Comparison of ENCODE assay signal across 30 cellular contexts in genomic region chr3:149529099-149529498, GRCh38. TPM values are rescaled to one million over a fixed set of nuclear protein-coding genes. Genes with fewer than 3 reads are reported as not detected.
A peak's percentile ranks its signal among the peaks of the same experiment; 100 is the strongest.
DNase-seq lines count a peak whose midpoint lies in the region; ATAC-seq and TF ChIP-seq lines count a peak whose summit lies in the region.
"Had no signal": no experiment of that assay in that cellular context is flagged by ENCODE, and none has a peak within 500 bp of the region (broad histone marks: within the 10 kb centered on the region; RNA-seq: fewer than 3 reads in every experiment).

No MANE protein-coding gene starts in this region.

- H3K4me3 Mint-ChIP-seq in MCF 10A (ENCODE audit: unreplicated experiment): no peak overlapping the region
- H3K4me3 Mint-ChIP-seq: activated naive CD8-positive, alpha-beta T cell treated with anti-CD3 and anti-CD28 coated beads, Interleukin-2, amount 50 U/mL, for 24 hours; activated T-cell treated with anti-CD3 and anti-CD28 coated beads, Interleukin-2, amount 50 U/mL, for 72 hours; CD4-positive, alpha-beta T cell; H9; stimulated activated naive CD8-positive, alpha-beta T cell treated with anti-CD3 and anti-CD28 coated beads, Interleukin-15, amount 100 ng/mL, for 72 hours had no signal

- H3K36me3 ChIP-seq in GM23248 (ENCODE audit: low read depth) (peaks cover 14% of the 10 kb centered on the region), gastroesophageal sphincter (peaks cover 0 to 19% of the 10 kb centered on the region in 2 donors), smooth muscle cell (ENCODE audit: low read depth) (peaks cover 11% of the 10 kb centered on the region)

- no peaks in the 10 kb centered on the region for H3K9me2 ChIP-seq in GM23248 (ENCODE audit: insufficient read depth)

- H3K4me3 ChIP-seq in GM23248 (no peak overlapping the region), gastroesophageal sphincter (no peak overlapping the region), smooth muscle cell (no peak overlapping the region)
- H3K4me3 ChIP-seq: tibial nerve had no signal

- H3K4me2 ChIP-seq in GM23248 (ENCODE audit: unreplicated experiment) (no peak overlapping the region), smooth muscle cell (peak overlapping the region; percentile 57)
- H3K4me2 ChIP-seq: KMS-11 had no signal

- TF ChIP-seq POLR2A in gastroesophageal sphincter (IDR thresholded peaks at IDR 0.05): no peak

- H3K27me3 ChIP-seq in GM23248 (replicated peaks; ENCODE audit: insufficient read depth) (no peaks in the 10 kb centered on the region), gastroesophageal sphincter (no peaks in the 10 kb centered on the region), smooth muscle cell (ENCODE audit: low read depth) (no peaks in the 10 kb centered on the region)
- H3K27me3 ChIP-seq: tibial nerve had no signal

- peaks cover 18% of the 10 kb centered on the region for H3K36me3 Mint-ChIP-seq in MCF 10A (ENCODE audit: insufficient read depth, unreplicated experiment)

- H3K27me3 Mint-ChIP-seq in MCF 10A (ENCODE audit: insufficient read depth, unreplicated experiment): no peaks in the 10 kb centered on the region
- H3K27me3 Mint-ChIP-seq: CD4-positive, alpha-beta T cell had no signal

- peak; percentile 37 for DNase-seq in GM23248
- DNase-seq in MCF 10A (ENCODE audit: unreplicated experiment): no peak
- no peak for DNase-seq in smooth muscle cell (lab: John Stamatoyannopoulos, UW; ENCODE audit: unreplicated experiment)
- DNase-seq in stimulated activated naive CD4-positive, alpha-beta T cell treated with Interleukin-2 at 50 U/mL for 16 hours (lab: John Stamatoyannopoulos, UW): no peak
- DNase-seq in inferior parietal cortex (ENCODE audit: extremely low spot score): no peak
- DNase-seq in activated CD8-positive, alpha-beta memory T cell treated with anti-CD3 and anti-CD28 coated beads for 24 hours: no peak
- DNase-seq in cardiac septum (ENCODE audit: low spot score): no peak
- DNase-seq: activated CD4-positive, alpha-beta T cell treated with anti-CD3 and anti-CD28 coated beads, Interleukin-2, amount 50 U/mL, for 4 hours; activated naive CD4-positive, alpha-beta T cell; activated naive CD8-positive, alpha-beta T cell treated with anti-CD3 and anti-CD28 coated beads, Interleukin-2, amount 50 U/mL, for 24 hours; activated T-cell treated with anti-CD3 and anti-CD28 coated beads, Interleukin-2, amount 50 U/mL, for 72 hours; CD4-positive, alpha-beta T cell; cerebellar nuclear complex; dermis blood vessel endothelial cell; H9; immature natural killer cell; mesendoderm; NCI-H2029 treated with DMSO at 0.1 percent for 48 hours; NCI-H69; right cardiac atrium; SHP77; stimulated activated CD8-positive, alpha-beta memory T cell treated with anti-CD3 and anti-CD28 coated beads, Interleukin-4, amount 100 ng/mL, for 48 hours; stimulated activated naive CD8-positive, alpha-beta T cell treated with anti-CD3 and anti-CD28 coated beads, Interleukin-15, amount 100 ng/mL, for 72 hours; T-helper 2 cell had no signal

- POLR2A ChIA-PET in MCF 10A (lab: Yijun Ruan, JAX): interaction anchor here (0.8 to 0.9 kb wide), 3 partner anchors 11 to 63 kb away, joined by 3 to 4 read pairs (median 3); no protein-coding TSS in a partner anchor

- H2AFZ ChIP-seq in GM23248: no peak overlapping the region
- no peak overlapping the region for H2AFZ ChIP-seq in smooth muscle cell (ENCODE audit: low read depth)

- H3K27ac ChIP-seq in GM23248 (peak overlapping the region; percentile 15; the same call in 1 of the 2 replicates), gastroesophageal sphincter (peak overlapping the region in 3 of 4 donors; percentile 57 to 69 (median 67)), smooth muscle cell (ENCODE audit: low read depth) (peak overlapping the region; percentile 90)
- H3K27ac ChIP-seq: KMS-11 had no signal

- H3K9me3 ChIP-seq in GM23248 (ENCODE audit: low read depth): no peaks in the 10 kb centered on the region
- H3K9me3 ChIP-seq in gastroesophageal sphincter: no peaks in the 10 kb centered on the region
- H3K9me3 ChIP-seq in smooth muscle cell (replicated peaks; ENCODE audit: low read depth): no peaks in the 10 kb centered on the region
- H3K9me3 ChIP-seq: tibial nerve had no signal

- BruUV-seq in MCF 10A (replicated peaks; lab: Mats Ljungman, UMichigan): no TSS peak

- peaks cover 10% of the 10 kb centered on the region for H3K4me1 Mint-ChIP-seq in MCF 10A (ENCODE audit: insufficient read depth, unreplicated experiment)

- CTCF ChIA-PET in MCF 10A (lab: Yijun Ruan, JAX): interaction anchor here (0.6 to 0.7 kb wide), 2 partner anchors 50 to 188 kb away, joined by 3 read pairs; no protein-coding TSS in a partner anchor

- peak overlapping the region; percentile 20 for H3K27ac Mint-ChIP-seq in MCF 10A (ENCODE audit: low read depth, unreplicated experiment)
- H3K27ac Mint-ChIP-seq: activated naive CD8-positive, alpha-beta T cell treated with anti-CD3 and anti-CD28 coated beads, Interleukin-2, amount 50 U/mL, for 24 hours; activated T-cell treated with anti-CD3 and anti-CD28 coated beads, Interleukin-2, amount 50 U/mL, for 72 hours; CD4-positive, alpha-beta T cell; immature natural killer cell; stimulated activated naive CD8-positive, alpha-beta T cell treated with anti-CD3 and anti-CD28 coated beads, Interleukin-15, amount 100 ng/mL, for 72 hours had no signal

- H3F3A ChIP-seq in GM23248 (ENCODE audit: insufficient read depth) (peaks cover 15% of the 10 kb centered on the region; the same call in 1 of the 2 replicates), smooth muscle cell (ENCODE audit: low read depth) (peaks cover 9% of the 10 kb centered on the region)

- 20 to 30% methylated on average over 2 of the region's 2 CpGs for WGBS in GM23248 (ENCODE audit: low coverage in 1 of 2, low lambda C conversion rate in 2 of 2, missing lambda C conversion rate in 2 of 2), 2 experiments
- 86 to 90% methylated on average over 2 of the region's 2 CpGs for WGBS in gastroesophageal sphincter (ENCODE audit: low coverage in 1 of 2), 2 donors
- WGBS in smooth muscle cell (ENCODE audit: low lambda C conversion rate): 18% methylated on average over 2 of the region's 2 CpGs

- peaks cover 80% of the 10 kb centered on the region for H3K79me2 ChIP-seq in GM23248 (ENCODE audit: insufficient read depth)
- peaks cover 77% of the 10 kb centered on the region for H3K79me2 ChIP-seq in smooth muscle cell (ENCODE audit: low read depth)

- ATAC-seq in gastroesophageal sphincter: no peak
- ATAC-seq: activated CD4-positive, CD25-positive, alpha-beta regulatory T cell treated with anti-CD3 and anti-CD28 coated beads, Interleukin-2, amount 50 U/mL, for 24 hours; activated naive CD8-positive, alpha-beta T cell treated with anti-CD3 and anti-CD28 coated beads, Interleukin-2, amount 50 U/mL, for 24 hours; activated T-cell treated with anti-CD3 and anti-CD28 coated beads, Interleukin-2, amount 50 U/mL, for 72 hours; right cardiac atrium; stimulated activated naive CD8-positive, alpha-beta T cell treated with anti-CD3 and anti-CD28 coated beads, Interleukin-15, amount 100 ng/mL, for 72 hours had no signal

- no peaks in the 10 kb centered on the region for H4K20me1 ChIP-seq in GM23248 (ENCODE audit: insufficient read depth)
- H4K20me1 ChIP-seq in smooth muscle cell (ENCODE audit: low read depth): peaks cover 10% of the 10 kb centered on the region

- TF ChIP-seq CTCF in MCF 10A (IDR thresholded peaks at IDR 0.05; ENCODE audit: unreplicated experiment) (no peak), gastroesophageal sphincter (IDR thresholded peaks at IDR 0.05) (no peak), smooth muscle cell (IDR thresholded peaks at IDR 0.05; ENCODE audit: borderline replicate concordance, insufficient read depth, poor library complexity, severe bottlenecking) (no peak)

- intact Hi-C loops in MCF 10A (cut with micrococcal nuclease): no loop called here
- intact Hi-C loops in cardiac septum (cut with DNase I): no loop called here

- H3K4me1 ChIP-seq in GM23248 (ENCODE audit: insufficient read depth) (peaks cover 26% of the 10 kb centered on the region), gastroesophageal sphincter (peaks cover 10 to 86% (median 17%) of the 10 kb centered on the region in 3 donors), smooth muscle cell (ENCODE audit: low read depth) (no peaks in the 10 kb centered on the region)

- TF ChIP-seq EP300 in gastroesophageal sphincter (IDR thresholded peaks at IDR 0.05): no peak

- in situ Hi-C loops in GM23248 (cut with MboI): loop anchor here (10.0 kb wide), 1 partner anchor 186 kb away; no protein-coding TSS in a partner anchor

- H3K9ac ChIP-seq in GM23248 (no peak overlapping the region), smooth muscle cell (ENCODE audit: low read depth) (peak overlapping the region; percentile 83)
- H3K9ac ChIP-seq: KMS-11 had no signal

- H3K9me3 Mint-ChIP-seq in MCF 10A (ENCODE audit: unreplicated experiment): no peaks in the 10 kb centered on the region
- H3K9me3 Mint-ChIP-seq: activated naive CD8-positive, alpha-beta T cell treated with anti-CD3 and anti-CD28 coated beads, Interleukin-2, amount 50 U/mL, for 24 hours; activated T-cell treated with anti-CD3 and anti-CD28 coated beads, Interleukin-2, amount 50 U/mL, for 72 hours; CD4-positive, alpha-beta T cell; H9; immature natural killer cell; stimulated activated naive CD8-positive, alpha-beta T cell treated with anti-CD3 and anti-CD28 coated beads, Interleukin-15, amount 100 ng/mL, for 72 hours had no signal

RNA-seq across cellular contexts. Expression of gene TM4SF4, which starts 54.6 kb away (rescaled TPM):
- total RNA-seq in GM23248 (2014; rRNA removed; shearing (Covaris generic)): 0.97 TPM in 1 of 2 replicates, not detected in the other
- 0.48 and 0.96 TPM in 2 replicates for polyA plus RNA-seq in GM23248 (2016; fragmentation: Nextera tagmentation; extraction: Ambion mirVana)
- not detected in 2 replicates for total RNA-seq in MCF 10A (2022)
- total RNA-seq in gastroesophageal sphincter: 1 to 10 TPM in 3 of 4 donors, not detected in 1; 1.3 to 3.2 (median 2.2) TPM
- not detected in 2 replicates for total RNA-seq in smooth muscle cell
- polyA plus RNA-seq in smooth muscle cell: 0.15 and 0.29 TPM in 2 replicates
- total RNA-seq in cardiac septum: not detected
- total RNA-seq: A673; activated T-cell treated with anti-CD3 and anti-CD28 coated beads, Interleukin-2, amount 50 U/mL, for 72 hours; CD4-positive, alpha-beta T cell; Daoy; dermis blood vessel endothelial cell; H9; right cardiac atrium; tibial nerve had no signal
- polyA plus RNA-seq: immature natural killer cell, right cardiac atrium had no signal

Comparison
In these comparisons a context has a peak if more than half of its experiments do, and no peak if none do; other contexts are left out.
1. H3K27ac ChIP-seq: peak in every context shown above with its lines; median percentile 90 in smooth muscle cell; 67 in gastroesophageal sphincter; 15 in GM23248.